In genomic region chr2:11155326-11156059, GRCh38 we compare ENCODE assay signal across 1 cellular context.
TF ChIP-seq lines count a peak whose summit lies in the region.

Gene SLC66A3, plus strand, starts transcription at chr2:11155467. Its CDS starts 80 bp downstream, at chr2:11155547.

TF ChIP-seq in HepG2, 621 proteins besides CTCF, POLR2A, EP300 and RAD21 (continued from another document):
- TF ChIP-seq ZSCAN29 (CRISPR knock-in tag; conservative IDR thresholded peaks at IDR 0.05) = no peak
- no peak; the same call in 1 of the 2 replicates for TF ChIP-seq ETV6 (CRISPR knock-in tag; conservative IDR thresholded peaks at IDR 0.05)
